In genomic region chr14:68561531-68562007, GRCh38 we compare ENCODE assay signal across 21 cellular contexts.
DNase-seq lines count a peak whose midpoint lies in the region; ATAC-seq and TF ChIP-seq lines count a peak whose summit lies in the region.
"Had no signal": no experiment of that assay in that cellular context is flagged by ENCODE, and none has a peak within 500 bp of the region (broad histone marks: within the 10 kb centered on the region; RNA-seq: fewer than 3 reads in every experiment).

No MANE protein-coding gene starts in this region.

- peak overlapping the region; percentile 91 for H3K4me2 ChIP-seq in BLaER1
- H3K4me2 ChIP-seq: KMS-11 had no signal

- DNase-seq in RWPE1 (ENCODE audit: low spot score) (no peak), erythroblast (lab: John Stamatoyannopoulos, UW) (no peak), CD1c-positive myeloid dendritic cell (ENCODE audit: extremely low spot score) (no peak), sciatic nerve (ENCODE audit: low spot score) (no peak)
- no peak for DNase-seq in activated CD8-positive, alpha-beta memory T cell treated with anti-CD3 and anti-CD28 coated beads, Interleukin-2, amount 50 U/mL, for 4 hours
- DNase-seq: activated B cell treated with CpG ODN at 0.5 μM for 24 hours; activated CD8-positive, alpha-beta memory T cell treated with anti-CD3 and anti-CD28 coated beads for 24 hours; amniotic stem cell; Calu3; GOT3; NCI-H1694; NCI-H345; SIG-M5; stimulated activated CD4-positive, alpha-beta T cell treated with anti-CD3 and anti-CD28 coated beads, Interleukin-4, amount 100 ng/mL, for 4 hours; T-helper 17 cell had no signal

- H3K9me3 Mint-ChIP-seq in stimulated activated memory B cell treated with anti-CD40 and anti-IgM and Interleukin-4, amounts not matched to agents 10 μg/mL and 1 μg/mL and 100 μg/mL, for 72 hours = no peaks in the 10 kb centered on the region

- peak overlapping the region; percentile 75 for H3K9ac ChIP-seq in BLaER1
- peak overlapping the region; percentile 17 for H3K9ac ChIP-seq in muscle layer of colon (ENCODE audit: low read length)
- H3K9ac ChIP-seq: KMS-11 had no signal

- no peak for TF ChIP-seq CTCF in RWPE1 (conservative IDR thresholded peaks at IDR 0.05; ENCODE audit: low read depth)

- CTCF ChIA-PET in RWPE1 (lab: Yijun Ruan, JAX) = no interaction called here

- H3K4me1 Mint-ChIP-seq in stimulated activated memory B cell treated with anti-CD40 and anti-IgM and Interleukin-4, amounts not matched to agents 10 μg/mL and 1 μg/mL and 100 μg/mL, for 72 hours = peaks cover 7% of the 10 kb centered on the region

- no peak for TF ChIP-seq POLR2A in erythroblast (IDR thresholded peaks at IDR 0.05; ENCODE audit: low read length)

- ATAC-seq in stimulated activated memory B cell treated with anti-CD40 and anti-IgM and Interleukin-4, amounts not matched to agents 10 μg/mL and 1 μg/mL and 100 μg/mL, for 72 hours = no peak
- no peak for ATAC-seq in sciatic nerve
- ATAC-seq: gastroesophageal sphincter, T-helper 17 cell had no signal

- H3K27me3 ChIP-seq in BLaER1 (no peaks in the 10 kb centered on the region), muscle layer of colon (ENCODE audit: control insufficient read depth in 1 of 2, insufficient read depth in 2 of 2, low read length in 2 of 2) (no peaks in the 10 kb centered on the region)
- H3K27me3 ChIP-seq: gastroesophageal sphincter had no signal

- H3K4me3 Mint-ChIP-seq in stimulated activated memory B cell treated with anti-CD40 and anti-IgM and Interleukin-4, amounts not matched to agents 10 μg/mL and 1 μg/mL and 100 μg/mL, for 72 hours = no peak overlapping the region
- H3K4me3 Mint-ChIP-seq: activated B cell treated with CpG ODN at 0.5 μM for 24 hours, T-helper 17 cell had no signal

- no peaks in the 10 kb centered on the region for H3K36me3 ChIP-seq in BLaER1
- H3K36me3 ChIP-seq in muscle layer of colon (ENCODE audit: insufficient read depth, low read length) = no peaks in the 10 kb centered on the region
- H3K36me3 ChIP-seq: gastroesophageal sphincter had no signal

- H4K20me1 ChIP-seq in BLaER1 = no peaks in the 10 kb centered on the region

- intact Hi-C loops in sciatic nerve (cut with DNase I) = no loop called here

- no peaks in the 10 kb centered on the region for H3K27me3 Mint-ChIP-seq in stimulated activated memory B cell treated with anti-CD40 and anti-IgM and Interleukin-4, amounts not matched to agents 10 μg/mL and 1 μg/mL and 100 μg/mL, for 72 hours
- H3K27me3 Mint-ChIP-seq: activated B cell treated with CpG ODN at 0.5 μM for 24 hours, T-helper 17 cell had no signal

- peak overlapping the region; percentile 44 for H3K27ac Mint-ChIP-seq in stimulated activated memory B cell treated with anti-CD40 and anti-IgM and Interleukin-4, amounts not matched to agents 10 μg/mL and 1 μg/mL and 100 μg/mL, for 72 hours
- H3K27ac Mint-ChIP-seq: activated B cell treated with CpG ODN at 0.5 μM for 24 hours, T-helper 17 cell had no signal

- H3K4me1 ChIP-seq in BLaER1 (peaks cover 75% of the 10 kb centered on the region), muscle layer of colon (ENCODE audit: insufficient read depth, low read length) (peaks cover 41% of the 10 kb centered on the region)

- H3K27ac ChIP-seq in BLaER1 (peak overlapping the region; percentile 95), RWPE1 (peak overlapping the region; percentile 11; the same call in 1 of the 2 replicates), muscle layer of colon (ENCODE audit: low read depth, low read length) (peak overlapping the region; percentile 35)
- H3K27ac ChIP-seq: KMS-11 had no signal

- H3K4me3 ChIP-seq in BLaER1 (no peak overlapping the region), muscle layer of colon (ENCODE audit: low read depth in 1 of 2, low read length in 2 of 2) (no peak overlapping the region)
- H3K4me3 ChIP-seq: gastroesophageal sphincter, skin epidermis had no signal

- no peaks in the 10 kb centered on the region for H3K36me3 Mint-ChIP-seq in stimulated activated memory B cell treated with anti-CD40 and anti-IgM and Interleukin-4, amounts not matched to agents 10 μg/mL and 1 μg/mL and 100 μg/mL, for 72 hours

- H3K9me3 ChIP-seq in BLaER1 (no peaks in the 10 kb centered on the region), muscle layer of colon (ENCODE audit: low read length) (no peaks in the 10 kb centered on the region)
- H3K9me3 ChIP-seq: gastroesophageal sphincter had no signal

- POLR2A ChIA-PET in RWPE1 (lab: Yijun Ruan, JAX; ENCODE audit: low non-redundant PET) = no interaction called here

Comparison
In these comparisons a context has a peak if more than half of its experiments do, and no peak if none do; other contexts are left out.
1. H3K27ac ChIP-seq: peak in every context shown above with its lines; median percentile 95 in BLaER1; 35 in muscle layer of colon; 11 in RWPE1.